Comparison of ENCODE assay signal across 22 cellular contexts in genomic region chr3:7607669-7608068, GRCh38.
"Had no signal": no experiment of that assay in that cellular context is flagged by ENCODE, and none has a peak within 500 bp of the region (broad histone marks: within the 10 kb centered on the region; RNA-seq: fewer than 3 reads in every experiment).

No MANE protein-coding gene starts in this region.

- H3K27me3 Mint-ChIP-seq: activated CD4-positive, alpha-beta memory T cell treated with anti-CD3 and anti-CD28 coated beads, Interleukin-2, amount 10 ng/mL, durations not matched to agents 7 days and 5 days; activated CD4-positive, alpha-beta T cell treated with anti-CD3 and anti-CD28 coated beads, Interleukin-2, amount 10 ng/mL, durations not matched to agents 24 days and 14 days; activated naive CD8-positive, alpha-beta T cell treated with anti-CD3 and anti-CD28 coated beads, Interleukin-2, amount 10 ng/mL, durations not matched to agents 7 days and 5 days; central memory CD8-positive, alpha-beta T cell; stimulated activated memory B cell treated with anti-CD40 and anti-IgM and Interleukin-4, amounts not matched to agents 10 μg/mL and 1 μg/mL and 100 μg/mL, for 72 hours had no signal

- H3K9me3 Mint-ChIP-seq: activated CD4-positive, alpha-beta T cell treated with anti-CD3 and anti-CD28 coated beads, Interleukin-2, amount 10 ng/mL, durations not matched to agents 24 days and 14 days; activated naive CD4-positive, alpha-beta T cell treated with anti-CD3 and anti-CD28 coated beads for 36 hours; activated naive CD8-positive, alpha-beta T cell treated with anti-CD3 and anti-CD28 coated beads, Interleukin-2, amount 10 ng/mL, durations not matched to agents 7 days and 5 days; central memory CD8-positive, alpha-beta T cell; neural crest cell; stimulated activated memory B cell treated with anti-CD40 and anti-IgM and Interleukin-4, amounts not matched to agents 10 μg/mL and 1 μg/mL and 100 μg/mL, for 72 hours had no signal

- ATAC-seq: activated T-cell treated with anti-CD3 and anti-CD28 coated beads, Interleukin-2, amount 50 U/mL, for 72 hours; lower lobe of right lung; sciatic nerve; stimulated activated memory B cell treated with anti-CD40 and anti-IgM and Interleukin-4, amounts not matched to agents 10 μg/mL and 1 μg/mL and 100 μg/mL, for 72 hours had no signal

- DNase-seq: activated CD4-positive, alpha-beta memory T cell treated with anti-CD3 and anti-CD28 coated beads, Interleukin-2, amount 10 ng/mL, durations not matched to agents 7 days and 5 days; activated CD4-positive, alpha-beta T cell treated with anti-CD3 and anti-CD28 coated beads, Interleukin-2, amount 10 ng/mL, durations not matched to agents 24 days and 14 days; activated effector memory CD4-positive, alpha-beta T cell treated with Interleukin-2 at 50 U/mL for 16 hours; activated naive CD4-positive, alpha-beta T cell treated with anti-CD3 and anti-CD28 coated beads for 36 hours; activated naive CD8-positive, alpha-beta T cell treated with anti-CD3 and anti-CD28 coated beads, Interleukin-2, amount 10 ng/mL, durations not matched to agents 7 days and 5 days; activated T-cell treated with anti-CD3 and anti-CD28 coated beads, Interleukin-2, amount 50 U/mL, for 72 hours; amniotic stem cell; effector memory CD4-positive, alpha-beta T cell; foreskin melanocyte; kidney; lower lobe of right lung; mesendoderm; naive B cell; occipital lobe; small intestine; stimulated activated CD4-positive, alpha-beta T cell treated with anti-CD3 and anti-CD28 coated beads, Interleukin-2, amount 100 ng/mL, for 24 hours; transverse colon; uterus had no signal

- H3K27ac Mint-ChIP-seq: activated CD4-positive, alpha-beta memory T cell treated with anti-CD3 and anti-CD28 coated beads, Interleukin-2, amount 10 ng/mL, durations not matched to agents 7 days and 5 days; activated CD4-positive, alpha-beta T cell treated with anti-CD3 and anti-CD28 coated beads, Interleukin-2, amount 10 ng/mL, durations not matched to agents 24 days and 14 days; activated naive CD4-positive, alpha-beta T cell treated with anti-CD3 and anti-CD28 coated beads for 36 hours; activated naive CD8-positive, alpha-beta T cell treated with anti-CD3 and anti-CD28 coated beads, Interleukin-2, amount 10 ng/mL, durations not matched to agents 7 days and 5 days; activated T-cell treated with anti-CD3 and anti-CD28 coated beads, Interleukin-2, amount 50 U/mL, for 72 hours; naive B cell; stimulated activated memory B cell treated with anti-CD40 and anti-IgM and Interleukin-4, amounts not matched to agents 10 μg/mL and 1 μg/mL and 100 μg/mL, for 72 hours had no signal

- H3K4me3 Mint-ChIP-seq: activated CD4-positive, alpha-beta memory T cell treated with anti-CD3 and anti-CD28 coated beads, Interleukin-2, amount 10 ng/mL, durations not matched to agents 7 days and 5 days; activated CD4-positive, alpha-beta T cell treated with anti-CD3 and anti-CD28 coated beads, Interleukin-2, amount 10 ng/mL, durations not matched to agents 24 days and 14 days; activated naive CD4-positive, alpha-beta T cell treated with anti-CD3 and anti-CD28 coated beads for 36 hours; activated naive CD8-positive, alpha-beta T cell treated with anti-CD3 and anti-CD28 coated beads, Interleukin-2, amount 10 ng/mL, durations not matched to agents 7 days and 5 days; activated T-cell treated with anti-CD3 and anti-CD28 coated beads, Interleukin-2, amount 50 U/mL, for 72 hours; central memory CD8-positive, alpha-beta T cell; naive B cell; neural crest cell; stimulated activated memory B cell treated with anti-CD40 and anti-IgM and Interleukin-4, amounts not matched to agents 10 μg/mL and 1 μg/mL and 100 μg/mL, for 72 hours had no signal

- H3K4me1 Mint-ChIP-seq: activated CD4-positive, alpha-beta memory T cell treated with anti-CD3 and anti-CD28 coated beads, Interleukin-2, amount 10 ng/mL, durations not matched to agents 7 days and 5 days; activated CD4-positive, alpha-beta T cell treated with anti-CD3 and anti-CD28 coated beads, Interleukin-2, amount 10 ng/mL, durations not matched to agents 24 days and 14 days; activated naive CD8-positive, alpha-beta T cell treated with anti-CD3 and anti-CD28 coated beads, Interleukin-2, amount 10 ng/mL, durations not matched to agents 7 days and 5 days; central memory CD8-positive, alpha-beta T cell; naive B cell; neural crest cell; stimulated activated memory B cell treated with anti-CD40 and anti-IgM and Interleukin-4, amounts not matched to agents 10 μg/mL and 1 μg/mL and 100 μg/mL, for 72 hours had no signal
